ENCODE assay signal across 1 cellular context in the genomic region with DNA sequence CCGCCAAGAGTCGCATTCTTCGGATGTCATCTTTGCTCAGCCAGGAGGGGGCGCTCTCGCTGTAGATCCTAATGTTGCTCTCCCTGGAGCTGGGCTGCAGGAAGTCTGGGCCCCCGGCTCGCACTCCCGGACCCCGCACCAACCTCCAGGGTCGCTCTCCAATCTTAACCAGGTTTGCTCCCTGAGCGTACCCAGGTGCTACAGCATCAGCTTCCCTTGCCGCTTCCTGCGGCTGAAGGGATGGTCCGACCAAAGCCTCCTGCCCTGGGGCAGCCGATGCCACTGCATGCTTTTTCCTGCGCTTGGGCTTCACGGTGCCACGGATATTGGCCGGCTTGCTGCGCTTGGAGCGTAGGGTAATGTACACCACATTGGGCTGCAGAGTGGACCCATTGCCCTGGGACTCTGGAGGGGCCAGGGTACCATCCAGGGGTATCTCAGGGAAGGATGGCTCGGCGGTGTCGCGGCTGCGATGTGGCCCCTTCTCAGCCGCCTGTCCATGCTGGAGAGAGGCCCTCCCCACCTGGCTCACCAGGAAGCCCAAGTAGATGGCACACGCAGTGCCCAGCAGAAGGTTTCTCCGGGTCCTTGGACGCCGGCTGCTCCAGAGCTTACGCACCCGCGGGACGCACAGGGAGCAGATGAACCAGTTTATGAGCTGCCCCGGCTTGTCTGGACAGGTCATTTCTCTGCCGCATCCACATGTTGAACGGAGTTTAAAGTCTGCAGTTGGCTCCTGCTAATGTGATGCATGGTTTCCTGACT.
TF ChIP-seq lines count a peak whose summit lies in the region.

No MANE protein-coding gene starts in this region.

TF ChIP-seq in HepG2, 621 proteins besides CTCF, POLR2A, EP300 and RAD21 (continued from another document and continues in another):
- TF ChIP-seq, protein P1, sequence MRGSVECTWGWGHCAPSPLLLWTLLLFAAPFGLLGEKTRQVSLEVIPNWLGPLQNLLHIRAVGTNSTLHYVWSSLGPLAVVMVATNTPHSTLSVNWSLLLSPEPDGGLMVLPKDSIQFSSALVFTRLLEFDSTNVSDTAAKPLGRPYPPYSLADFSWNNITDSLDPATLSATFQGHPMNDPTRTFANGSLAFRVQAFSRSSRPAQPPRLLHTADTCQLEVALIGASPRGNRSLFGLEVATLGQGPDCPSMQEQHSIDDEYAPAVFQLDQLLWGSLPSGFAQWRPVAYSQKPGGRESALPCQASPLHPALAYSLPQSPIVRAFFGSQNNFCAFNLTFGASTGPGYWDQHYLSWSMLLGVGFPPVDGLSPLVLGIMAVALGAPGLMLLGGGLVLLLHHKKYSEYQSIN (CRISPR knock-in tag; IDR thresholded peaks at IDR 0.05; ENCODE audit: borderline replicate concordance) = no peak
- TF ChIP-seq ZNF564 (CRISPR knock-in tag; IDR thresholded peaks at IDR 0.05) = no peak
- TF ChIP-seq, protein P2, sequence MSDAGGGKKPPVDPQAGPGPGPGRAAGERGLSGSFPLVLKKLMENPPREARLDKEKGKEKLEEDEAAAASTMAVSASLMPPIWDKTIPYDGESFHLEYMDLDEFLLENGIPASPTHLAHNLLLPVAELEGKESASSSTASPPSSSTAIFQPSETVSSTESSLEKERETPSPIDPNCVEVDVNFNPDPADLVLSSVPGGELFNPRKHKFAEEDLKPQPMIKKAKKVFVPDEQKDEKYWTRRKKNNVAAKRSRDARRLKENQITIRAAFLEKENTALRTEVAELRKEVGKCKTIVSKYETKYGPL (CRISPR knock-in tag; IDR thresholded peaks at IDR 0.05) = no peak
- TF ChIP-seq DMAP1 (CRISPR knock-in tag; IDR thresholded peaks at IDR 0.05) = no peak; the same call in 1 of the 2 replicates
- TF ChIP-seq ZNF441 (CRISPR knock-in tag; IDR thresholded peaks at IDR 0.05; ENCODE audit: borderline replicate concordance) = no peak
- no peak for TF ChIP-seq MAFG (CRISPR knock-in tag; IDR thresholded peaks at IDR 0.05)
- peak; percentile 1; the same call in 1 of the 2 replicates for TF ChIP-seq KDM3A (CRISPR knock-in tag; IDR thresholded peaks at IDR 0.05; ENCODE audit: low read depth)
- TF ChIP-seq BRD4 (CRISPR knock-in tag; IDR thresholded peaks at IDR 0.05) = no peak; the same call in 1 of the 2 replicates
- TF ChIP-seq, protein P3, sequence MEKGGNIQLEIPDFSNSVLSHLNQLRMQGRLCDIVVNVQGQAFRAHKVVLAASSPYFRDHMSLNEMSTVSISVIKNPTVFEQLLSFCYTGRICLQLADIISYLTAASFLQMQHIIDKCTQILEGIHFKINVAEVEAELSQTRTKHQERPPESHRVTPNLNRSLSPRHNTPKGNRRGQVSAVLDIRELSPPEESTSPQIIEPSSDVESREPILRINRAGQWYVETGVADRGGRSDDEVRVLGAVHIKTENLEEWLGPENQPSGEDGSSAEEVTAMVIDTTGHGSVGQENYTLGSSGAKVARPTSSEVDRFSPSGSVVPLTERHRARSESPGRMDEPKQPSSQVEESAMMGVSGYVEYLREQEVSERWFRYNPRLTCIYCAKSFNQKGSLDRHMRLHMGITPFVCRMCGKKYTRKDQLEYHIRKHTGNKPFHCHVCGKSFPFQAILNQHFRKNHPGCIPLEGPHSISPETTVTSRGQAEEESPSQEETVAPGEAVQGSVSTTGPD (CRISPR knock-in tag; IDR thresholded peaks at IDR 0.05) = no peak; the same call in 1 of the 2 replicates
- TF ChIP-seq ZSCAN25 (CRISPR knock-in tag; IDR thresholded peaks at IDR 0.05) = no peak; the same call in 1 of the 2 replicates
- TF ChIP-seq, protein P4, sequence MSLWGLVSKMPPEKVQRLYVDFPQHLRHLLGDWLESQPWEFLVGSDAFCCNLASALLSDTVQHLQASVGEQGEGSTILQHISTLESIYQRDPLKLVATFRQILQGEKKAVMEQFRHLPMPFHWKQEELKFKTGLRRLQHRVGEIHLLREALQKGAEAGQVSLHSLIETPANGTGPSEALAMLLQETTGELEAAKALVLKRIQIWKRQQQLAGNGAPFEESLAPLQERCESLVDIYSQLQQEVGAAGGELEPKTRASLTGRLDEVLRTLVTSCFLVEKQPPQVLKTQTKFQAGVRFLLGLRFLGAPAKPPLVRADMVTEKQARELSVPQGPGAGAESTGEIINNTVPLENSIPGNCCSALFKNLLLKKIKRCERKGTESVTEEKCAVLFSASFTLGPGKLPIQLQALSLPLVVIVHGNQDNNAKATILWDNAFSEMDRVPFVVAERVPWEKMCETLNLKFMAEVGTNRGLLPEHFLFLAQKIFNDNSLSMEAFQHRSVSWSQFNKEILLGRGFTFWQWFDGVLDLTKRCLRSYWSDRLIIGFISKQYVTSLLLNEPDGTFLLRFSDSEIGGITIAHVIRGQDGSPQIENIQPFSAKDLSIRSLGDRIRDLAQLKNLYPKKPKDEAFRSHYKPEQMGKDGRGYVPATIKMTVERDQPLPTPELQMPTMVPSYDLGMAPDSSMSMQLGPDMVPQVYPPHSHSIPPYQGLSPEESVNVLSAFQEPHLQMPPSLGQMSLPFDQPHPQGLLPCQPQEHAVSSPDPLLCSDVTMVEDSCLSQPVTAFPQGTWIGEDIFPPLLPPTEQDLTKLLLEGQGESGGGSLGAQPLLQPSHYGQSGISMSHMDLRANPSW (CRISPR knock-in tag; IDR thresholded peaks at IDR 0.05; ENCODE audit: borderline replicate concordance) = 0 out of 2 replicates have a peak, but pooled peaks have one; percentile 32
- TF ChIP-seq ZSCAN12 (CRISPR knock-in tag; IDR thresholded peaks at IDR 0.05) = no peak
- TF ChIP-seq ZNF607 (CRISPR knock-in tag; IDR thresholded peaks at IDR 0.05; ENCODE audit: borderline replicate concordance) = no peak; the same call in 1 of the 2 replicates
- TF ChIP-seq ZNF367 (CRISPR knock-in tag; IDR thresholded peaks at IDR 0.05; ENCODE audit: borderline replicate concordance) = no peak
- TF ChIP-seq, protein P5, sequence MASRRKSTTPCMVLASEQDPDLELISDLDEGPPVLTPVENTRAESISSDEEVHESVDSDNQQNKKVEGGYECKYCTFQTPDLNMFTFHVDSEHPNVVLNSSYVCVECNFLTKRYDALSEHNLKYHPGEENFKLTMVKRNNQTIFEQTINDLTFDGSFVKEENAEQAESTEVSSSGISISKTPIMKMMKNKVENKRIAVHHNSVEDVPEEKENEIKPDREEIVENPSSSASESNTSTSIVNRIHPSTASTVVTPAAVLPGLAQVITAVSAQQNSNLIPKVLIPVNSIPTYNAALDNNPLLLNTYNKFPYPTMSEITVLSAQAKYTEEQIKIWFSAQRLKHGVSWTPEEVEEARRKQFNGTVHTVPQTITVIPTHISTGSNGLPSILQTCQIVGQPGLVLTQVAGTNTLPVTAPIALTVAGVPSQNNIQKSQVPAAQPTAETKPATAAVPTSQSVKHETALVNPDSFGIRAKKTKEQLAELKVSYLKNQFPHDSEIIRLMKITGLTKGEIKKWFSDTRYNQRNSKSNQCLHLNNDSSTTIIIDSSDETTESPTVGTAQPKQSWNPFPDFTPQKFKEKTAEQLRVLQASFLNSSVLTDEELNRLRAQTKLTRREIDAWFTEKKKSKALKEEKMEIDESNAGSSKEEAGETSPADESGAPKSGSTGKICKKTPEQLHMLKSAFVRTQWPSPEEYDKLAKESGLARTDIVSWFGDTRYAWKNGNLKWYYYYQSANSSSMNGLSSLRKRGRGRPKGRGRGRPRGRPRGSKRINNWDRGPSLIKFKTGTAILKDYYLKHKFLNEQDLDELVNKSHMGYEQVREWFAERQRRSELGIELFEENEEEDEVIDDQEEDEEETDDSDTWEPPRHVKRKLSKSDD (CRISPR knock-in tag; IDR thresholded peaks at IDR 0.05; ENCODE audit: low read depth) = 0 out of 2 replicates have a peak, but pooled peaks have one; percentile 15
- TF ChIP-seq, protein P6, sequence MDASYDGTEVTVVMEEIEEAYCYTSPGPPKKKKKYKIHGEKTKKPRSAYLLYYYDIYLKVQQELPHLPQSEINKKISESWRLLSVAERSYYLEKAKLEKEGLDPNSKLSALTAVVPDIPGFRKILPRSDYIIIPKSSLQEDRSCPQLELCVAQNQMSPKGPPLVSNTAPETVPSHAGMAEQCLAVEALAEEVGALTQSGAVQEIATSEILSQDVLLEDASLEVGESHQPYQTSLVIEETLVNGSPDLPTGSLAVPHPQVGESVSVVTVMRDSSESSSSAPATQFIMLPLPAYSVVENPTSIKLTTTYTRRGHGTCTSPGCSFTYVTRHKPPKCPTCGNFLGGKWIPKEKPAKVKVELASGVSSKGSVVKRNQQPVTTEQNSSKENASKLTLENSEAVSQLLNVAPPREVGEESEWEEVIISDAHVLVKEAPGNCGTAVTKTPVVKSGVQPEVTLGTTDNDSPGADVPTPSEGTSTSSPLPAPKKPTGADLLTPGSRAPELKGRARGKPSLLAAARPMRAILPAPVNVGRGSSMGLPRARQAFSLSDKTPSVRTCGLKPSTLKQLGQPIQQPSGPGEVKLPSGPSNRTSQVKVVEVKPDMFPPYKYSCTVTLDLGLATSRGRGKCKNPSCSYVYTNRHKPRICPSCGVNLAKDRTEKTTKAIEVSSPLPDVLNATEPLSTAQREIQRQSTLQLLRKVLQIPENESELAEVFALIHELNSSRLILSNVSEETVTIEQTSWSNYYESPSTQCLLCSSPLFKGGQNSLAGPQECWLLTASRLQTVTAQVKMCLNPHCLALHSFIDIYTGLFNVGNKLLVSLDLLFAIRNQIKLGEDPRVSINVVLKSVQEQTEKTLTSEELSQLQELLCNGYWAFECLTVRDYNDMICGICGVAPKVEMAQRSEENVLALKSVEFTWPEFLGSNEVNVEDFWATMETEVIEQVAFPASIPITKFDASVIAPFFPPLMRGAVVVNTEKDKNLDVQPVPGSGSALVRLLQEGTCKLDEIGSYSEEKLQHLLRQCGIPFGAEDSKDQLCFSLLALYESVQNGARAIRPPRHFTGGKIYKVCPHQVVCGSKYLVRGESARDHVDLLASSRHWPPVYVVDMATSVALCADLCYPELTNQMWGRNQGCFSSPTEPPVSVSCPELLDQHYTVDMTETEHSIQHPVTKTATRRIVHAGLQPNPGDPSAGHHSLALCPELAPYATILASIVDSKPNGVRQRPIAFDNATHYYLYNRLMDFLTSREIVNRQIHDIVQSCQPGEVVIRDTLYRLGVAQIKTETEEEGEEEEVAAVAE (CRISPR knock-in tag; IDR thresholded peaks at IDR 0.05; ENCODE audit: borderline replicate concordance) = 0 out of 2 replicates have a peak, but pooled peaks have one; percentile 12
- TF ChIP-seq YY1 (IDR thresholded peaks at IDR 0.05; ENCODE audit: insufficient read depth, insufficient replicate concordance, low read depth, low read length) = peak; percentile 40
- TF ChIP-seq ZNF777 (CRISPR knock-in tag; IDR thresholded peaks at IDR 0.05) = no peak; the same call in 1 of the 2 replicates
- TF ChIP-seq ZNF709 (CRISPR knock-in tag; IDR thresholded peaks at IDR 0.05) = no peak
- TF ChIP-seq CHD4 (IDR thresholded peaks at IDR 0.05; ENCODE audit: borderline replicate concordance, low read length) = peak; percentile 63; the same call in 1 of the 2 replicates
- TF ChIP-seq ZFP82 (CRISPR knock-in tag; IDR thresholded peaks at IDR 0.05; ENCODE audit: borderline replicate concordance) = no peak
- no peak for TF ChIP-seq ZNF879 (CRISPR knock-in tag; IDR thresholded peaks at IDR 0.05)
- TF ChIP-seq SUZ12 (IDR thresholded peaks at IDR 0.05; ENCODE audit: low read depth, low read length) = no peak
- TF ChIP-seq NFIC (IDR thresholded peaks at IDR 0.05; ENCODE audit: low read length) = no peak
- no peak for TF ChIP-seq ZNF550 (CRISPR knock-in tag; IDR thresholded peaks at IDR 0.05; ENCODE audit: borderline replicate concordance)
- peak; percentile 39; the same call in 1 of the 2 replicates for TF ChIP-seq YEATS4 (CRISPR knock-in tag; IDR thresholded peaks at IDR 0.05; ENCODE audit: borderline replicate concordance)
- no peak for TF ChIP-seq ELF4 (CRISPR knock-in tag; IDR thresholded peaks at IDR 0.05; ENCODE audit: borderline replicate concordance)
- no peak for TF ChIP-seq ZIK1 (CRISPR knock-in tag; IDR thresholded peaks at IDR 0.05; ENCODE audit: borderline replicate concordance, low read depth)
- peak; percentile 82 for TF ChIP-seq SALL1 (CRISPR knock-in tag; IDR thresholded peaks at IDR 0.05)
- TF ChIP-seq HOXA9 (CRISPR knock-in tag; IDR thresholded peaks at IDR 0.05; ENCODE audit: borderline replicate concordance) = no peak
- TF ChIP-seq, protein P7, sequence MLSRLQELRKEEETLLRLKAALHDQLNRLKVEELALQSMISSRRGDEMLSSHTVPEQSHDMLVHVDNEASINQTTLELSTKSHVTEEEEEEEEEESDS (CRISPR knock-in tag; IDR thresholded peaks at IDR 0.05; ENCODE audit: borderline replicate concordance) = no peak
- peak; percentile 28; the same call in 1 of the 2 replicates for TF ChIP-seq THAP11 (CRISPR knock-in tag; IDR thresholded peaks at IDR 0.05)
- TF ChIP-seq, protein P8, sequence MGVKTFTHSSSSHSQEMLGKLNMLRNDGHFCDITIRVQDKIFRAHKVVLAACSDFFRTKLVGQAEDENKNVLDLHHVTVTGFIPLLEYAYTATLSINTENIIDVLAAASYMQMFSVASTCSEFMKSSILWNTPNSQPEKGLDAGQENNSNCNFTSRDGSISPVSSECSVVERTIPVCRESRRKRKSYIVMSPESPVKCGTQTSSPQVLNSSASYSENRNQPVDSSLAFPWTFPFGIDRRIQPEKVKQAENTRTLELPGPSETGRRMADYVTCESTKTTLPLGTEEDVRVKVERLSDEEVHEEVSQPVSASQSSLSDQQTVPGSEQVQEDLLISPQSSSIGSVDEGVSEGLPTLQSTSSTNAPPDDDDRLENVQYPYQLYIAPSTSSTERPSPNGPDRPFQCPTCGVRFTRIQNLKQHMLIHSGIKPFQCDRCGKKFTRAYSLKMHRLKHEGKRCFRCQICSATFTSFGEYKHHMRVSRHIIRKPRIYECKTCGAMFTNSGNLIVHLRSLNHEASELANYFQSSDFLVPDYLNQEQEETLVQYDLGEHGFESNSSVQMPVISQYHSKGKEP (CRISPR knock-in tag; IDR thresholded peaks at IDR 0.05) = no peak
- TF ChIP-seq ZNF747 (CRISPR knock-in tag; IDR thresholded peaks at IDR 0.05; ENCODE audit: borderline replicate concordance) = no peak; the same call in 1 of the 2 replicates
- no peak for TF ChIP-seq TOPORS (CRISPR knock-in tag; IDR thresholded peaks at IDR 0.05)
- no peak for TF ChIP-seq ZBTB8A (CRISPR knock-in tag; IDR thresholded peaks at IDR 0.05; ENCODE audit: borderline replicate concordance, low read depth)
- no peak; the same call in 1 of the 2 replicates for TF ChIP-seq MEIS1 (CRISPR knock-in tag; IDR thresholded peaks at IDR 0.05; ENCODE audit: borderline replicate concordance)
- TF ChIP-seq, protein P9, sequence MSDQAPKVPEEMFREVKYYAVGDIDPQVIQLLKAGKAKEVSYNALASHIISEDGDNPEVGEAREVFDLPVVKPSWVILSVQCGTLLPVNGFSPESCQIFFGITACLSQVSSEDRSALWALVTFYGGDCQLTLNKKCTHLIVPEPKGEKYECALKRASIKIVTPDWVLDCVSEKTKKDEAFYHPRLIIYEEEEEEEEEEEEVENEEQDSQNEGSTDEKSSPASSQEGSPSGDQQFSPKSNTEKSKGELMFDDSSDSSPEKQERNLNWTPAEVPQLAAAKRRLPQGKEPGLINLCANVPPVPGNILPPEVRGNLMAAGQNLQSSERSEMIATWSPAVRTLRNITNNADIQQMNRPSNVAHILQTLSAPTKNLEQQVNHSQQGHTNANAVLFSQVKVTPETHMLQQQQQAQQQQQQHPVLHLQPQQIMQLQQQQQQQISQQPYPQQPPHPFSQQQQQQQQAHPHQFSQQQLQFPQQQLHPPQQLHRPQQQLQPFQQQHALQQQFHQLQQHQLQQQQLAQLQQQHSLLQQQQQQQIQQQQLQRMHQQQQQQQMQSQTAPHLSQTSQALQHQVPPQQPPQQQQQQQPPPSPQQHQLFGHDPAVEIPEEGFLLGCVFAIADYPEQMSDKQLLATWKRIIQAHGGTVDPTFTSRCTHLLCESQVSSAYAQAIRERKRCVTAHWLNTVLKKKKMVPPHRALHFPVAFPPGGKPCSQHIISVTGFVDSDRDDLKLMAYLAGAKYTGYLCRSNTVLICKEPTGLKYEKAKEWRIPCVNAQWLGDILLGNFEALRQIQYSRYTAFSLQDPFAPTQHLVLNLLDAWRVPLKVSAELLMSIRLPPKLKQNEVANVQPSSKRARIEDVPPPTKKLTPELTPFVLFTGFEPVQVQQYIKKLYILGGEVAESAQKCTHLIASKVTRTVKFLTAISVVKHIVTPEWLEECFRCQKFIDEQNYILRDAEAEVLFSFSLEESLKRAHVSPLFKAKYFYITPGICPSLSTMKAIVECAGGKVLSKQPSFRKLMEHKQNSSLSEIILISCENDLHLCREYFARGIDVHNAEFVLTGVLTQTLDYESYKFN (CRISPR knock-in tag; conservative IDR thresholded peaks at IDR 0.05) = 0 out of 2 replicates have a peak, but pooled peaks have one; percentile 22
